ENCODE assay signal across 8 cellular contexts in genomic region chr1:234495231-234495990, GRCh38. TPM values are rescaled to one million over a fixed set of nuclear protein-coding genes. Genes with fewer than 3 reads are reported as not detected.
DNase-seq lines count a peak whose midpoint lies in the region; ATAC-seq and TF ChIP-seq lines count a peak whose summit lies in the region.

No MANE protein-coding gene starts in this region.

- H3K4me2 ChIP-seq in BLaER1 = peak overlapping the region; percentile 88
- H3K4me2 ChIP-seq in neural progenitor cell = no peak overlapping the region

- H2AFZ ChIP-seq in neural progenitor cell (replicated peaks) = peak overlapping the region; percentile 23

- DNase-seq in neural progenitor cell (ENCODE audit: low spot score) (peak; percentile 27), substantia nigra (lab: John Stamatoyannopoulos, UW) (no peak), left cardiac atrium (no peak), right atrium auricular region (ENCODE audit: low spot score) (no peak)

- intact Hi-C loops in left cardiac atrium (cut with DNase I) = loop anchor here (5.0 to 10.0 kb wide), 3 partner anchors 112 to 592 kb away; no protein-coding TSS in a partner anchor

- H3K9ac ChIP-seq in BLaER1 (peak overlapping the region; percentile 72), neural progenitor cell (no peak overlapping the region)

- H3F3A ChIP-seq in neural progenitor cell (ENCODE audit: low read depth) = no peaks in the 10 kb centered on the region

- no peaks in the 10 kb centered on the region for H3K9me3 Mint-ChIP-seq in activated T-helper 17 cell treated with anti-CD3 and anti-CD28 coated beads, Interleukin-2, amount 50 U/mL, for 72 hours
- H3K9me3 Mint-ChIP-seq in neural progenitor cell = no peaks in the 10 kb centered on the region

- no peaks in the 10 kb centered on the region for H3K36me3 ChIP-seq in BLaER1
- no peaks in the 10 kb centered on the region for H3K36me3 ChIP-seq in neural progenitor cell
- no peaks in the 10 kb centered on the region for H3K36me3 ChIP-seq in right atrium auricular region

- no peaks in the 10 kb centered on the region for H3K27me3 ChIP-seq in BLaER1
- H3K27me3 ChIP-seq in neural progenitor cell = no peaks in the 10 kb centered on the region
- H3K27me3 ChIP-seq in right atrium auricular region = no peaks in the 10 kb centered on the region

- H4K20me1 ChIP-seq in BLaER1 (no peaks in the 10 kb centered on the region), neural progenitor cell (ENCODE audit: low read depth) (no peaks in the 10 kb centered on the region)

- H3K4me1 Mint-ChIP-seq in activated T-helper 17 cell treated with anti-CD3 and anti-CD28 coated beads, Interleukin-2, amount 50 U/mL, for 72 hours = peaks cover 28% of the 10 kb centered on the region
- H3K4me1 Mint-ChIP-seq in neural progenitor cell = peaks cover 33% of the 10 kb centered on the region

- H3K9me3 ChIP-seq in BLaER1 = no peaks in the 10 kb centered on the region
- no peaks in the 10 kb centered on the region for H3K9me3 ChIP-seq in neural progenitor cell (ENCODE audit: low read depth)
- no peaks in the 10 kb centered on the region for H3K9me3 ChIP-seq in right atrium auricular region

- peak overlapping the region; percentile 39 for H3K4me3 ChIP-seq in BLaER1
- H3K4me3 ChIP-seq in neural progenitor cell = no peak overlapping the region
- no peak overlapping the region for H3K4me3 ChIP-seq in right atrium auricular region

- ATAC-seq in GM19035 (IDR thresholded peaks at IDR 0.05; ENCODE audit: unreplicated experiment) (peak; percentile 71), HG03108 (IDR thresholded peaks at IDR 0.05; ENCODE audit: unreplicated experiment) (peak; percentile 64), left cardiac atrium (no peak)
- ATAC-seq in activated T-helper 17 cell treated with anti-CD3 and anti-CD28 coated beads, Interleukin-2, amount 50 U/mL, for 72 hours (replicated peaks) = peak; percentile 73

- H3K4me3 Mint-ChIP-seq in activated T-helper 17 cell treated with anti-CD3 and anti-CD28 coated beads, Interleukin-2, amount 50 U/mL, for 72 hours = peak overlapping the region; percentile 56
- no peak overlapping the region for H3K4me3 Mint-ChIP-seq in neural progenitor cell

- no peak for TF ChIP-seq CTCF in neural progenitor cell (IDR thresholded peaks at IDR 0.05)
- no peak for TF ChIP-seq CTCF in right atrium auricular region (IDR thresholded peaks at IDR 0.05)

- no peaks in the 10 kb centered on the region for H3K36me3 Mint-ChIP-seq in activated T-helper 17 cell treated with anti-CD3 and anti-CD28 coated beads, Interleukin-2, amount 50 U/mL, for 72 hours (ENCODE audit: low read depth)
- no peaks in the 10 kb centered on the region for H3K36me3 Mint-ChIP-seq in neural progenitor cell

- H3K27ac ChIP-seq in BLaER1 = peak overlapping the region; percentile 90
- no peak overlapping the region for H3K27ac ChIP-seq in neural progenitor cell
- no peak overlapping the region for H3K27ac ChIP-seq in substantia nigra (ENCODE audit: low read depth, low read length, poor library complexity, severe bottlenecking)
- peak overlapping the region in 1 of 2 donors; percentile 27 for H3K27ac ChIP-seq in right atrium auricular region

- no peaks in the 10 kb centered on the region for H3K79me2 ChIP-seq in neural progenitor cell (ENCODE audit: low read depth)

- peaks cover 10% of the 10 kb centered on the region for H3K27me3 Mint-ChIP-seq in activated T-helper 17 cell treated with anti-CD3 and anti-CD28 coated beads, Interleukin-2, amount 50 U/mL, for 72 hours
- peaks cover 2% of the 10 kb centered on the region for H3K27me3 Mint-ChIP-seq in neural progenitor cell (ENCODE audit: insufficient read depth, low read depth)

- peak overlapping the region; percentile 81 for H3K27ac Mint-ChIP-seq in activated T-helper 17 cell treated with anti-CD3 and anti-CD28 coated beads, Interleukin-2, amount 50 U/mL, for 72 hours
- peak overlapping the region; percentile 1 for H3K27ac Mint-ChIP-seq in neural progenitor cell

- peaks cover 98% of the 10 kb centered on the region for H3K4me1 ChIP-seq in BLaER1
- peaks cover 20% of the 10 kb centered on the region for H3K4me1 ChIP-seq in neural progenitor cell
- H3K4me1 ChIP-seq in right atrium auricular region = peaks cover 0 to 28% of the 10 kb centered on the region in 2 donors

RNA-seq across cellular contexts. Expression of gene TARBP1, which starts 16.4 kb away (rescaled TPM):
- total RNA-seq in activated T-helper 17 cell treated with anti-CD3 and anti-CD28 coated beads, Interleukin-2, amount 50 U/mL, for 72 hours = 10 to 100 TPM; 20.7 to 22.2 TPM
- total RNA-seq in neural progenitor cell (ENCODE audit: low replicate concordance) (60.1 and 99.0 TPM in 2 replicates), left cardiac atrium (10 to 100 TPM in 1 of 2 donors, 1 to 10 TPM in 1; 9.6 to 10.1 TPM), right atrium auricular region (10 to 100 TPM in 1 of 2 donors, 1 to 10 TPM in 1; 5.5 to 11.3 TPM)

Comparison
In these comparisons a context has a peak if more than half of its experiments do, and no peak if none do; other contexts are left out.
1. ATAC-seq: peak in GM19035 (single experiment), HG03108 (single experiment) and activated T-helper 17 cell treated with anti-CD3 and anti-CD28 coated beads, Interleukin-2, amount 50 U/mL, for 72 hours (single experiment); none in left cardiac atrium (0 of 2).